24 cellular contexts compared by ENCODE assay signal in genomic region chr14:39734306-39734705, GRCh38.
"Had no signal": no experiment of that assay in that cellular context is flagged by ENCODE, and none has a peak within 500 bp of the region (broad histone marks: within the 10 kb centered on the region; RNA-seq: fewer than 3 reads in every experiment).

No MANE protein-coding gene starts in this region.

- H3K27ac ChIP-seq: colonic mucosa, foreskin keratinocyte, left ventricle myocardium inferior, lower lobe of right lung, neutrophil, psoas muscle, spleen, stomach had no signal

- H3K9me3 ChIP-seq: colonic mucosa, lower lobe of right lung, neutrophil, psoas muscle had no signal

- H3K36me3 Mint-ChIP-seq: immature natural killer cell; memory B cell; naive B cell; stimulated activated naive B cell treated with anti-CD40 and anti-IgM and Interleukin-4, amounts not matched to agents 10 μg/mL and 1 μg/mL and 100 μg/mL, for 72 hours had no signal

- ATAC-seq: foreskin keratinocyte, left cardiac atrium, lower lobe of right lung, psoas muscle, sciatic nerve had no signal

- H3K4me1 ChIP-seq: colonic mucosa, foreskin keratinocyte, left ventricle myocardium inferior, lower lobe of right lung, psoas muscle, spleen, stomach had no signal

- H3K27me3 Mint-ChIP-seq: memory B cell; naive B cell; stimulated activated naive B cell treated with anti-CD40 and anti-IgM and Interleukin-4, amounts not matched to agents 10 μg/mL and 1 μg/mL and 100 μg/mL, for 72 hours had no signal

- H3K27ac Mint-ChIP-seq: immature natural killer cell; memory B cell; naive B cell; stimulated activated naive B cell treated with anti-CD40 and anti-IgM and Interleukin-4, amounts not matched to agents 10 μg/mL and 1 μg/mL and 100 μg/mL, for 72 hours had no signal

- H3K4me1 Mint-ChIP-seq: immature natural killer cell; memory B cell; naive B cell; nephron; stimulated activated naive B cell treated with anti-CD40 and anti-IgM and Interleukin-4, amounts not matched to agents 10 μg/mL and 1 μg/mL and 100 μg/mL, for 72 hours had no signal

- DNase-seq: colonic mucosa; dermis blood vessel endothelial cell; erythroblast; foreskin keratinocyte; immature natural killer cell; left cardiac atrium; left ventricle myocardium inferior; lower lobe of right lung; midbrain; naive B cell; psoas muscle; retina; spleen; stimulated activated CD4-positive, alpha-beta T cell treated with anti-CD3 and anti-CD28 coated beads, Interleukin-15, amount 100 ng/mL, for 24 hours; stimulated activated CD4-positive, alpha-beta T cell treated with anti-CD3 and anti-CD28 coated beads, Interleukin-1b, Interleukin-23, amount 100 ng/mL, for 48 hours; stimulated activated CD4-positive, alpha-beta T cell treated with anti-CD3 and anti-CD28 coated beads, Interleukin-4, amount 100 ng/mL, for 24 hours; stimulated activated naive B cell treated with anti-CD40 and anti-IgM and Interleukin-4, amounts not matched to agents 10 μg/mL and 1 μg/mL and 100 μg/mL, for 72 hours; stomach; substantia nigra; trophoblast cell had no signal

- H3K27me3 ChIP-seq: colonic mucosa, foreskin keratinocyte, neutrophil, spleen, stomach had no signal

- H3K4me3 ChIP-seq: colonic mucosa, left ventricle myocardium inferior, lower lobe of right lung, psoas muscle, spleen, stomach had no signal

- H3K4me3 Mint-ChIP-seq: immature natural killer cell; memory B cell; naive B cell; nephron; stimulated activated naive B cell treated with anti-CD40 and anti-IgM and Interleukin-4, amounts not matched to agents 10 μg/mL and 1 μg/mL and 100 μg/mL, for 72 hours had no signal

- H3K36me3 ChIP-seq: colonic mucosa, left ventricle myocardium inferior, lower lobe of right lung, neutrophil, spleen, stomach had no signal
